Comparison of ENCODE assay signal across 8 cellular contexts in genomic region chr10:96585726-96586418, GRCh38. TPM values are rescaled to one million over a fixed set of nuclear protein-coding genes. Genes with fewer than 3 reads are reported as not detected.
A peak's percentile ranks its signal among the peaks of the same experiment; 100 is the strongest.
DNase-seq lines count a peak whose midpoint lies in the region; ATAC-seq and TF ChIP-seq lines count a peak whose summit lies in the region.

No MANE protein-coding gene starts in this region.

- H3K9me3 Mint-ChIP-seq in CD4-positive, CD25-positive, alpha-beta regulatory T cell, result no peaks in the 10 kb centered on the region
- no peaks in the 10 kb centered on the region for H3K9me3 Mint-ChIP-seq in GM23338

- H4K20me1 ChIP-seq in GM23338 (replicated peaks; ENCODE audit: insufficient read depth), result peaks cover 35% of the 10 kb centered on the region

- H3K9me3 ChIP-seq in CD4-positive, CD25-positive, alpha-beta regulatory T cell (ENCODE audit: control insufficient read depth in 2 of 2, low read length in 2 of 2), result no peaks in the 10 kb centered on the region
- H3K9me3 ChIP-seq in mucosa of descending colon, result no peaks in the 10 kb centered on the region

- H3K4me3 ChIP-seq in CD4-positive, CD25-positive, alpha-beta regulatory T cell (ENCODE audit: low read depth, low read length), result peak overlapping the region; percentile 95
- H3K4me3 ChIP-seq in GM23338 (peak overlapping the region; percentile 92), mucosa of descending colon (peak overlapping the region; percentile 92)

- CTCF ChIA-PET in RWPE1 (lab: Yijun Ruan, JAX), result interaction anchor here (0.8 kb wide), 1 partner anchor 370 kb away, joined by 5 read pairs; no protein-coding TSS in a partner anchor

- peak in 2 of 3 donors; percentile 49 to 73 for DNase-seq in CD4-positive, CD25-positive, alpha-beta regulatory T cell
- DNase-seq in GM23338 (ENCODE audit: low spot score) (peak; percentile 18), RWPE1 (ENCODE audit: low spot score) (peak; percentile 26), dermis blood vessel endothelial cell (peak; percentile 23), mucosa of descending colon (peak in 1 of 3 donors; percentile 88), SK-N-DZ (ENCODE audit: low spot score) (no peak), NCI-H2029 treated with DMSO at 0.1 percent for 48 hours (lab: John Stamatoyannopoulos, UW) (no peak), posterior cingulate gyrus (no peak)

- POLR2A ChIA-PET in RWPE1 (lab: Yijun Ruan, JAX; ENCODE audit: low non-redundant PET), result no interaction called here

- peaks cover 4% of the 10 kb centered on the region; the same call in 1 of the 2 replicates for H3F3A ChIP-seq in GM23338 (replicated peaks; ENCODE audit: low read depth)

- peaks cover 55% of the 10 kb centered on the region for H3K79me2 ChIP-seq in GM23338 (replicated peaks; ENCODE audit: insufficient read depth)

- H3K36me3 ChIP-seq in CD4-positive, CD25-positive, alpha-beta regulatory T cell (ENCODE audit: control insufficient read depth, insufficient read depth, low read length), result no peaks in the 10 kb centered on the region
- H3K36me3 ChIP-seq in GM23338 (ENCODE audit: insufficient read depth) (no peaks in the 10 kb centered on the region), mucosa of descending colon (ENCODE audit: low read depth) (no peaks in the 10 kb centered on the region)

- H3K4me1 ChIP-seq in CD4-positive, CD25-positive, alpha-beta regulatory T cell (ENCODE audit: control insufficient read depth, insufficient read depth, low read length, poor library complexity, severe bottlenecking), result peaks cover 57% of the 10 kb centered on the region
- H3K4me1 ChIP-seq in GM23338 (ENCODE audit: insufficient read depth) (peaks cover 34% of the 10 kb centered on the region), mucosa of descending colon (ENCODE audit: low read depth) (peaks cover 58% of the 10 kb centered on the region)

- no peaks in the 10 kb centered on the region for H3K27me3 Mint-ChIP-seq in CD4-positive, CD25-positive, alpha-beta regulatory T cell
- peaks cover 2% of the 10 kb centered on the region for H3K27me3 Mint-ChIP-seq in GM23338 (ENCODE audit: insufficient read depth, low read depth, poor library complexity)

- peak overlapping the region; percentile 96 for H3K4me2 ChIP-seq in GM23338

- peaks cover 5% of the 10 kb centered on the region for H3K36me3 Mint-ChIP-seq in CD4-positive, CD25-positive, alpha-beta regulatory T cell
- H3K36me3 Mint-ChIP-seq in GM23338 (ENCODE audit: low read depth), result peaks cover 3% of the 10 kb centered on the region; the same call in 1 of the 3 replicates

- ATAC-seq in CD4-positive, CD25-positive, alpha-beta regulatory T cell (ENCODE audit: low read depth in 2 of 2), result peak; percentile 11 to 14
- peak; percentile 24 for ATAC-seq in GM23338
- ATAC-seq in mucosa of descending colon, result peak; percentile 77

- peak overlapping the region; percentile 97 for H3K27ac ChIP-seq in CD4-positive, CD25-positive, alpha-beta regulatory T cell (ENCODE audit: insufficient read depth, low read length, poor library complexity, severe bottlenecking)
- no peak overlapping the region for H3K27ac ChIP-seq in GM23338 (ENCODE audit: low read depth)
- H3K27ac ChIP-seq in RWPE1, result peak overlapping the region; percentile 95

- peaks cover 15 to 51% (median 39%) of the 10 kb centered on the region in 4 donors for H3K4me1 Mint-ChIP-seq in CD4-positive, CD25-positive, alpha-beta regulatory T cell
- H3K4me1 Mint-ChIP-seq in GM23338, result peaks cover 24% of the 10 kb centered on the region

- H3K27me3 ChIP-seq in CD4-positive, CD25-positive, alpha-beta regulatory T cell (ENCODE audit: control insufficient read depth, insufficient read depth, low read length), result no peaks in the 10 kb centered on the region
- no peaks in the 10 kb centered on the region for H3K27me3 ChIP-seq in GM23338 (ENCODE audit: insufficient read depth)

- intact Hi-C loops in mucosa of descending colon (cut with DNase I, micrococcal nuclease), result no loop called here
- intact Hi-C loops in posterior cingulate gyrus (cut with DNase I), result loop anchor here (2.0 to 10.0 kb wide), 3 partner anchors 74 to 247 kb away; partner anchors contain the start of genes LCOR and TLL2

- peak overlapping the region; percentile 92 to 98 (median 97) for H3K4me3 Mint-ChIP-seq in CD4-positive, CD25-positive, alpha-beta regulatory T cell
- no peak overlapping the region; the same call in 1 of the 3 replicates for H3K4me3 Mint-ChIP-seq in GM23338

- H3K27ac Mint-ChIP-seq in CD4-positive, CD25-positive, alpha-beta regulatory T cell, result peak overlapping the region; percentile 95 to 98 (median 95)
- H3K27ac Mint-ChIP-seq in GM23338, result peak overlapping the region; percentile 87

- 0 out of 2 replicates have a peak overlapping the region, but pooled peaks have one; percentile 48 for H2AFZ ChIP-seq in GM23338

- TF ChIP-seq CTCF in GM23338 (conservative IDR thresholded peaks at IDR 0.05; ENCODE audit: low read depth in 2 of 2) (no peak), RWPE1 (conservative IDR thresholded peaks at IDR 0.05; ENCODE audit: low read depth) (no peak), mucosa of descending colon (IDR thresholded peaks at IDR 0.05) (no peak)

- no peaks in the 10 kb centered on the region for H3K9me2 ChIP-seq in GM23338 (ENCODE audit: insufficient read depth)

TF ChIP-seq in GM23338, 12 proteins besides CTCF, POLR2A, EP300 and RAD21:
- TF ChIP-seq EZH2phosphoT487 (IDR thresholded peaks at IDR 0.05; ENCODE audit: unreplicated experiment) (no peak), JUNB (IDR thresholded peaks at IDR 0.05; ENCODE audit: unreplicated experiment) (no peak), ZNF114 (CRISPR knock-in tag; IDR thresholded peaks at IDR 0.05) (no peak), NANOG (IDR thresholded peaks at IDR 0.05; ENCODE audit: borderline replicate concordance) (no peak), ZNF331 (CRISPR knock-in tag; IDR thresholded peaks at IDR 0.05; ENCODE audit: low read depth) (no peak), ZNF462 (CRISPR knock-in tag; IDR thresholded peaks at IDR 0.05) (no peak)

RNA-seq across cellular contexts. Expression of gene TM9SF3, which starts 0.9 kb away (rescaled TPM):
- 82.8 TPM for total RNA-seq in CD4-positive, CD25-positive, alpha-beta regulatory T cell
- polyA plus RNA-seq in CD4-positive, CD25-positive, alpha-beta regulatory T cell, result 10 to 100 TPM; 59.9 to 71.0 (median 69.3) TPM
- 72.5 and 82.7 TPM in 2 replicates for total RNA-seq in GM23338 (2014; rRNA removed; shearing (Covaris generic))
- 32.6 and 37.3 TPM in 2 replicates for polyA plus RNA-seq in GM23338 (2016; fragmentation: Nextera tagmentation; extraction: Ambion mirVana)
- total RNA-seq in dermis blood vessel endothelial cell (101 and 119 TPM in 2 replicates), mucosa of descending colon (100 to 1,000 TPM; 188 to 241 (median 212) TPM)
- polyA plus RNA-seq in SK-N-DZ (2014; cell fraction: cytosol; rRNA removed), result 43.0 and 72.2 TPM in 2 replicates
- polyA plus RNA-seq in SK-N-DZ (2014; cell fraction: nucleus; rRNA removed), result 30.0 and 39.1 TPM in 2 replicates

Comparison
In these comparisons a context has a peak if more than half of its experiments do, and no peak if none do; other contexts are left out.
1. ATAC-seq: peak in every context shown above with its lines; median percentile 77 in mucosa of descending colon; 24 in GM23338; 12 in CD4-positive, CD25-positive, alpha-beta regulatory T cell.
2. DNase-seq: peak in CD4-positive, CD25-positive, alpha-beta regulatory T cell (2 of 3), GM23338 (single experiment), RWPE1 (single experiment) and dermis blood vessel endothelial cell (single experiment); none in SK-N-DZ (single experiment), NCI-H2029 treated with DMSO at 0.1 percent for 48 hours (single experiment) and posterior cingulate gyrus (0 of 10).
3. Peak in every context shown above with its lines, with median percentiles within 50 percentile points of each other: H3K4me3 ChIP-seq.